In the genomic region with DNA sequence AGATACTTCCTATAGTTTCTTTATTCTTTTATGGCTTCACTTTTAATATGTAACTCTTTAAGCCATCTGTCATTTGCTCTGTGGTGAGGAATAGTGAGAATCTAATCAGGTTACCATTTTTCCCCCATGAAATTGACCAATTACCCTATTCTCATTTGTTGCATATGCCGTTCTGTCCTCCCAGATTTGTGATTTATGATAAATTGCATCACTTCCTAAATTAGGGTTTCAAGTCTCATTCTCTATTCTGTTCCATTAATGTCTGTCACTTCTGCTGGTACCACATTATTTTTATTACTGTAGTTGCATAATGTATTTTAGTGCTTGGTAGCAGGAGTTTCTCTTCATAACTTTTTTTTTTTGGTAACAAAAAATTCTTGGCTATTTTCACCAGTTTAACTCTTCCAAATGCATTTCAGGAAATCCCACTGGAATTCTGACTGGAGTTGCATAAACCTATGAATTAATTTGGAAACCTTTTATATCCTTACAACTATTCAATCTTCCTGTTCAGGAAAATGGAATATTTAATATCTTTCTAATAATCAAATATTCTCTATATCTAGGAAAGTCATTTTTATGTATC, we compare ENCODE assay signal across 10 cellular contexts. TPM values are rescaled to one million over a fixed set of nuclear protein-coding genes. Genes with fewer than 3 reads are reported as not detected.
DNase-seq lines count a peak whose midpoint lies in the region; ATAC-seq, FAIRE-seq and TF ChIP-seq lines count a peak whose summit lies in the region.
"Had no signal": no experiment of that assay in that cellular context is flagged by ENCODE, and none has a peak within 500 bp of the region (broad histone marks: within the 10 kb centered on the region; RNA-seq: fewer than 3 reads in every experiment).

No MANE protein-coding gene starts in this region.

- CTCF ChIA-PET in activated CD8-positive, alpha-beta T cell treated with anti-CD3 and anti-CD28 coated beads for 36 hours (lab: Charles Lee): interaction anchor here (1.2 to 3.9 kb wide), 4 partner anchors 13 to 95 kb away, joined by 4 to 25 read pairs (median 8); no protein-coding TSS in a partner anchor

- no peak for TF ChIP-seq POLR2A in uterus (IDR thresholded peaks at IDR 0.05)

- H3K9me3 ChIP-seq in BLaER1 (peaks cover 6% of the 10 kb centered on the region), lower lobe of right lung (no peaks in the 10 kb centered on the region), uterus (no peaks in the 10 kb centered on the region)

- no peak for FAIRE-seq in GM19239 (lab: Jason Lieb, UNC)

- H3K4me1 Mint-ChIP-seq in activated CD8-positive, alpha-beta T cell treated with anti-CD3 and anti-CD28 coated beads for 36 hours (ENCODE audit: low read depth): peaks cover 76% of the 10 kb centered on the region

- no peak overlapping the region; the same call in 1 of the 2 replicates for H3K9ac ChIP-seq in BLaER1

- no peak for TF ChIP-seq CTCF in activated CD8-positive, alpha-beta T cell treated with anti-CD3 and anti-CD28 coated beads for 36 hours (IDR thresholded peaks at IDR 0.05)
- no peak for TF ChIP-seq CTCF in lower lobe of right lung (IDR thresholded peaks at IDR 0.05)
- TF ChIP-seq CTCF in uterus (IDR thresholded peaks at IDR 0.05): no peak

- intact Hi-C loops in activated CD8-positive, alpha-beta T cell treated with anti-CD3 and anti-CD28 coated beads for 36 hours (cut with micrococcal nuclease): loop anchor here (2.0 kb wide), 1 partner anchor 15 kb away; no protein-coding TSS in a partner anchor
- intact Hi-C loops in lower lobe of right lung (cut with DNase I) (no loop called here), uterus (cut with DNase I; ENCODE audit: low total_unique reads) (no loop called here)

- H3K4me3 Mint-ChIP-seq in activated CD8-positive, alpha-beta T cell treated with anti-CD3 and anti-CD28 coated beads for 36 hours: peak overlapping the region; percentile 3

- POLR2A ChIA-PET in activated CD8-positive, alpha-beta T cell treated with anti-CD3 and anti-CD28 coated beads for 36 hours (lab: Charles Lee): interaction anchor here (0.9 to 3.3 kb wide), 3 partner anchors 11 to 202 kb away, joined by 3 to 17 read pairs (median 5); partner anchors contain the start of gene CDK6

- no peaks in the 10 kb centered on the region for H3K27me3 Mint-ChIP-seq in activated CD8-positive, alpha-beta T cell treated with anti-CD3 and anti-CD28 coated beads for 36 hours

- ATAC-seq in HG03432 (IDR thresholded peaks at IDR 0.05; ENCODE audit: unreplicated experiment) (peak; percentile 21), lower lobe of right lung (peak; percentile 53 to 58), GM21526 (IDR thresholded peaks at IDR 0.05; ENCODE audit: low FRiP score, unreplicated experiment) (no peak)
- no peak for ATAC-seq in activated CD8-positive, alpha-beta T cell treated with anti-CD3 and anti-CD28 coated beads for 36 hours

- peak overlapping the region; percentile 67 for H3K4me2 ChIP-seq in BLaER1

- no peaks in the 10 kb centered on the region for H4K20me1 ChIP-seq in BLaER1

- peak overlapping the region; percentile 96 for H3K27ac Mint-ChIP-seq in activated CD8-positive, alpha-beta T cell treated with anti-CD3 and anti-CD28 coated beads for 36 hours

- H3K27me3 ChIP-seq in BLaER1: no peaks in the 10 kb centered on the region
- H3K27me3 ChIP-seq in lower lobe of right lung (ENCODE audit: low read depth): no peaks in the 10 kb centered on the region
- H3K27me3 ChIP-seq in uterus: no peaks in the 10 kb centered on the region

- no peak for DNase-seq in activated CD8-positive, alpha-beta T cell treated with anti-CD3 and anti-CD28 coated beads for 36 hours
- DNase-seq in lower lobe of right lung (no peak), GM19239 (ENCODE audit: insufficient read length, low spot score) (no peak), uterus (no peak)
- no peak for DNase-seq in activated CD4-positive, alpha-beta T cell treated with anti-CD3 and anti-CD28 coated beads, Interleukin-2, amount 50 U/mL, for 1 hour
- DNase-seq: H7; stimulated activated naive CD4-positive, alpha-beta T cell had no signal

- H3K36me3 Mint-ChIP-seq in activated CD8-positive, alpha-beta T cell treated with anti-CD3 and anti-CD28 coated beads for 36 hours (ENCODE audit: low read depth): peaks cover 26% of the 10 kb centered on the region

- peaks cover 1% of the 10 kb centered on the region for H3K9me3 Mint-ChIP-seq in activated CD8-positive, alpha-beta T cell treated with anti-CD3 and anti-CD28 coated beads for 36 hours

- H3K36me3 ChIP-seq in BLaER1: peaks cover 10% of the 10 kb centered on the region; the same call in 1 of the 2 replicates
- no peaks in the 10 kb centered on the region for H3K36me3 ChIP-seq in lower lobe of right lung
- H3K36me3 ChIP-seq in uterus: no peaks in the 10 kb centered on the region

- no peak overlapping the region for H3K4me3 ChIP-seq in BLaER1
- H3K4me3 ChIP-seq in lower lobe of right lung: no peak overlapping the region
- H3K4me3 ChIP-seq in uterus: no peak overlapping the region

- H3K4me1 ChIP-seq in BLaER1 (peaks cover 87% of the 10 kb centered on the region), lower lobe of right lung (peaks cover 36% of the 10 kb centered on the region), uterus (peaks cover 0 to 7% of the 10 kb centered on the region in 2 donors)

- H3K27ac ChIP-seq in BLaER1 (peak overlapping the region; percentile 87), lower lobe of right lung (peak overlapping the region; percentile 51), uterus (peak overlapping the region in 1 of 2 donors; percentile 28)

RNA-seq across cellular contexts. Expression of gene FAM133B, which starts 44.0 kb away (rescaled TPM):
- 10 to 100 TPM; 27.9 to 30.3 TPM for total RNA-seq in activated CD8-positive, alpha-beta T cell treated with anti-CD3 and anti-CD28 coated beads for 36 hours
- total RNA-seq in lower lobe of right lung: 22.8 TPM
- 10 to 100 TPM in 3 of 4 donors, 1 to 10 TPM in 1; 7.2 to 42.9 (median 34.3) TPM for total RNA-seq in uterus

Comparison
In these comparisons a context has a peak if more than half of its experiments do, and no peak if none do; other contexts are left out.
1. ATAC-seq: peak in HG03432 (single experiment) and lower lobe of right lung (2 of 2); none in activated CD8-positive, alpha-beta T cell treated with anti-CD3 and anti-CD28 coated beads for 36 hours (single experiment) and GM21526 (single experiment).